Comparison of ENCODE assay signal across 20 cellular contexts in genomic region chr21:45393833-45394638, GRCh38.
"Had no signal": no experiment of that assay in that cellular context is flagged by ENCODE, and none has a peak within 500 bp of the region (broad histone marks: within the 10 kb centered on the region; RNA-seq: fewer than 3 reads in every experiment).

No MANE protein-coding gene starts in this region.

- H3K27me3 ChIP-seq: ascending aorta, breast epithelium, tibial artery had no signal

- H3K4me3 ChIP-seq: ascending aorta, breast epithelium, psoas muscle, tibial artery had no signal

- H3K9me3 ChIP-seq: ascending aorta, breast epithelium, psoas muscle, tibial artery had no signal

- H3K27ac Mint-ChIP-seq: activated CD4-positive, alpha-beta memory T cell treated with anti-CD3 and anti-CD28 coated beads for 36 hours; activated CD4-positive, alpha-beta T cell treated with anti-CD3 and anti-CD28 coated beads for 36 hours; activated CD8-positive, alpha-beta memory T cell treated with anti-CD3 and anti-CD28 coated beads, Interleukin-2, amount 10 ng/mL, durations not matched to agents 7 days and 5 days; memory B cell; nephron; stimulated activated naive B cell treated with anti-CD40 and anti-IgM and Interleukin-4, amounts not matched to agents 10 μg/mL and 1 μg/mL and 100 μg/mL, for 72 hours; T-helper 1 cell treated with Interleukin-12 subunit alpha and Interleukin-12 subunit beta and Interleukin-4 antibody, amounts not matched to agents 30 μg/mL and 1 μg/mL, for 36 hours had no signal

- H3K4me3 Mint-ChIP-seq: activated CD4-positive, alpha-beta memory T cell treated with anti-CD3 and anti-CD28 coated beads for 36 hours; activated CD4-positive, alpha-beta T cell treated with anti-CD3 and anti-CD28 coated beads for 36 hours; activated CD8-positive, alpha-beta memory T cell treated with anti-CD3 and anti-CD28 coated beads, Interleukin-2, amount 10 ng/mL, durations not matched to agents 7 days and 5 days; memory B cell; nephron; stimulated activated naive B cell treated with anti-CD40 and anti-IgM and Interleukin-4, amounts not matched to agents 10 μg/mL and 1 μg/mL and 100 μg/mL, for 72 hours; T-helper 1 cell treated with Interleukin-12 subunit alpha and Interleukin-12 subunit beta and Interleukin-4 antibody, amounts not matched to agents 30 μg/mL and 1 μg/mL, for 36 hours had no signal

- H3K4me1 Mint-ChIP-seq: activated CD4-positive, alpha-beta T cell treated with anti-CD3 and anti-CD28 coated beads for 36 hours; activated CD8-positive, alpha-beta memory T cell treated with anti-CD3 and anti-CD28 coated beads, Interleukin-2, amount 10 ng/mL, durations not matched to agents 7 days and 5 days; memory B cell; stimulated activated naive B cell treated with anti-CD40 and anti-IgM and Interleukin-4, amounts not matched to agents 10 μg/mL and 1 μg/mL and 100 μg/mL, for 72 hours had no signal

- H3K27ac ChIP-seq: ascending aorta, breast epithelium, epithelial cell of prostate, psoas muscle, tibial artery, WERI-Rb-1 had no signal

- H3K27me3 Mint-ChIP-seq: activated CD4-positive, alpha-beta T cell treated with anti-CD3 and anti-CD28 coated beads for 36 hours had no signal

- DNase-seq: activated CD4-positive, alpha-beta memory T cell treated with anti-CD3 and anti-CD28 coated beads for 36 hours; activated CD4-positive, alpha-beta T cell treated with anti-CD3 and anti-CD28 coated beads for 36 hours; activated CD8-positive, alpha-beta memory T cell treated with anti-CD3 and anti-CD28 coated beads, Interleukin-2, amount 10 ng/mL, durations not matched to agents 7 days and 5 days; activated gamma-delta T cell; activated T-cell treated with anti-CD3 and anti-CD28 coated beads, Interleukin-2, amount 50 U/mL, for 1 hour; dermis blood vessel endothelial cell; foreskin melanocyte; head of caudate nucleus; occipital lobe; psoas muscle; stimulated activated naive B cell treated with anti-CD40 and anti-IgM and Interleukin-4, amounts not matched to agents 10 μg/mL and 1 μg/mL and 100 μg/mL, for 72 hours; WERI-Rb-1 had no signal

- H3K36me3 Mint-ChIP-seq: activated CD4-positive, alpha-beta memory T cell treated with anti-CD3 and anti-CD28 coated beads for 36 hours; activated CD8-positive, alpha-beta memory T cell treated with anti-CD3 and anti-CD28 coated beads, Interleukin-2, amount 10 ng/mL, durations not matched to agents 7 days and 5 days; memory B cell; stimulated activated naive B cell treated with anti-CD40 and anti-IgM and Interleukin-4, amounts not matched to agents 10 μg/mL and 1 μg/mL and 100 μg/mL, for 72 hours had no signal

- H3K36me3 ChIP-seq: ascending aorta, breast epithelium, tibial artery, WERI-Rb-1 had no signal

- H3K9me3 Mint-ChIP-seq: activated CD4-positive, alpha-beta memory T cell treated with anti-CD3 and anti-CD28 coated beads for 36 hours; memory B cell; nephron; stimulated activated naive B cell treated with anti-CD40 and anti-IgM and Interleukin-4, amounts not matched to agents 10 μg/mL and 1 μg/mL and 100 μg/mL, for 72 hours; T-helper 1 cell treated with Interleukin-12 subunit alpha and Interleukin-12 subunit beta and Interleukin-4 antibody, amounts not matched to agents 30 μg/mL and 1 μg/mL, for 36 hours had no signal

- ATAC-seq: activated CD4-positive, alpha-beta T cell treated with anti-CD3 and anti-CD28 coated beads for 36 hours; activated CD8-positive, alpha-beta memory T cell treated with anti-CD3 and anti-CD28 coated beads, Interleukin-2, amount 10 ng/mL, durations not matched to agents 7 days and 5 days; left lobe of liver; psoas muscle; stimulated activated naive B cell treated with anti-CD40 and anti-IgM and Interleukin-4, amounts not matched to agents 10 μg/mL and 1 μg/mL and 100 μg/mL, for 72 hours had no signal

- H3K4me1 ChIP-seq: ascending aorta, breast epithelium, psoas muscle, tibial artery had no signal
